15 cellular contexts compared by ENCODE assay signal in genomic region chr5:110063640-110064592, GRCh38.
DNase-seq lines count a peak whose midpoint lies in the region; ATAC-seq and TF ChIP-seq lines count a peak whose summit lies in the region.
"Had no signal": no experiment of that assay in that cellular context is flagged by ENCODE, and none has a peak within 500 bp of the region (broad histone marks: within the 10 kb centered on the region; RNA-seq: fewer than 3 reads in every experiment).

No MANE protein-coding gene starts in this region.

- peak overlapping the region; percentile 57 for H2BK120ac ChIP-seq in mesenchymal stem cell (ENCODE audit: low read depth, low read length)

- no peak overlapping the region for H3K4ac ChIP-seq in mesenchymal stem cell (ENCODE audit: low read depth in 1 of 2, low read length in 2 of 2)

- no peak overlapping the region for H4K91ac ChIP-seq in mesenchymal stem cell (ENCODE audit: low read length)

- intact Hi-C loops in Right ventricle myocardium inferior (cut with DNase I), result no loop called here

- 75% methylated on average over 7 of the region's 7 CpGs for WGBS in mesenchymal stem cell

- H3K9me3 ChIP-seq in Loucy (ENCODE audit: insufficient read depth, low read depth, low read length), result no peaks in the 10 kb centered on the region
- peaks cover 8% of the 10 kb centered on the region for H3K9me3 ChIP-seq in mesenchymal stem cell (ENCODE audit: control insufficient read depth, low read length)
- H3K9me3 ChIP-seq: thyroid gland had no signal

- H3K4me1 ChIP-seq in Loucy (ENCODE audit: insufficient read depth, low read length, poor library complexity, severe bottlenecking) (peaks cover 19% of the 10 kb centered on the region), mesenchymal stem cell (ENCODE audit: control insufficient read depth, insufficient read depth, low read depth, low read length) (no peaks in the 10 kb centered on the region)
- H3K4me1 ChIP-seq: heart left ventricle, thyroid gland had no signal

- no peak overlapping the region for H3K18ac ChIP-seq in mesenchymal stem cell (ENCODE audit: low read depth in 1 of 2, low read length in 2 of 2)

- H3K9me2 ChIP-seq in Loucy (replicated peaks; ENCODE audit: low read depth, low read length), result no peaks in the 10 kb centered on the region

- H3K36me3 ChIP-seq in Loucy (ENCODE audit: insufficient read depth, low read length) (no peaks in the 10 kb centered on the region), brain microvascular endothelial cell (replicated peaks) (no peaks in the 10 kb centered on the region), mesenchymal stem cell (ENCODE audit: control insufficient read depth in 1 of 2, insufficient read depth in 2 of 2, low read depth in 1 of 2, low read length in 2 of 2) (no peaks in the 10 kb centered on the region)
- H3K36me3 ChIP-seq: heart left ventricle, thyroid gland had no signal

- DNase-seq in COLO829 (ENCODE audit: low spot score) (peak; percentile 8), brain microvascular endothelial cell (peak; percentile 21), mesenchymal stem cell (peak; percentile 54), Right ventricle myocardium inferior (ENCODE audit: missing footprints) (no peak), NCI-H1417 (lab: John Stamatoyannopoulos, UW) (no peak)
- DNase-seq: activated gamma-delta T cell, heart left ventricle, HFFc6, KBM-7, left cardiac atrium, NCI-H1436 treated with DMSO at 0.1 percent for 48 hours had no signal

- H3K4me2 ChIP-seq in Loucy (ENCODE audit: low read depth, low read length, poor library complexity, severe bottlenecking) (peak overlapping the region; percentile 56), mesenchymal stem cell (ENCODE audit: low read length, poor library complexity, severe bottlenecking) (no peak overlapping the region)

- no peak overlapping the region for H3K9ac ChIP-seq in Loucy (ENCODE audit: low read depth, low read length, poor library complexity, severe bottlenecking)
- no peak overlapping the region for H3K9ac ChIP-seq in mesenchymal stem cell (ENCODE audit: low read length)

- H2BK15ac ChIP-seq in mesenchymal stem cell (ENCODE audit: low read depth, poor library complexity, severe bottlenecking), result no peak overlapping the region

- H4K8ac ChIP-seq in mesenchymal stem cell (ENCODE audit: low read length), result no peak overlapping the region

- H4K20me1 ChIP-seq in Loucy (ENCODE audit: insufficient read depth, low read length, poor library complexity, severe bottlenecking), result no peaks in the 10 kb centered on the region

- H2AK5ac ChIP-seq in mesenchymal stem cell (ENCODE audit: low read length, severe bottlenecking), result no peak overlapping the region

- no peak overlapping the region for H2BK5ac ChIP-seq in mesenchymal stem cell (ENCODE audit: low read depth, low read length, poor library complexity, severe bottlenecking)

- H3K79me2 ChIP-seq in Loucy (ENCODE audit: insufficient read depth, low read length), result no peaks in the 10 kb centered on the region

- H3F3A ChIP-seq in Loucy (ENCODE audit: low read depth), result no peaks in the 10 kb centered on the region

- in situ Hi-C loops in brain microvascular endothelial cell (cut with HindIII; ENCODE audit: low pct_ligation_motif_present, low sequenced_read_pairs), result no loop called here

- H3K23ac ChIP-seq in mesenchymal stem cell (ENCODE audit: low read length in 2 of 2), result no peak overlapping the region

- peak overlapping the region; percentile 43 for H3K4me3 ChIP-seq in Loucy (ENCODE audit: low read length, poor library complexity, severe bottlenecking)
- no peak overlapping the region for H3K4me3 ChIP-seq in brain microvascular endothelial cell (ENCODE audit: low read depth, low read length)
- H3K4me3 ChIP-seq in mesenchymal stem cell (ENCODE audit: insufficient read depth in 1 of 2, low read depth in 1 of 2, low read length in 2 of 2), result no peak overlapping the region
- H3K4me3 ChIP-seq: GM12878, heart left ventricle, thyroid gland had no signal

- TF ChIP-seq CTCF in Loucy (conservative IDR thresholded peaks at IDR 0.05; ENCODE audit: low read length), result no peak
- TF ChIP-seq CTCF in brain microvascular endothelial cell (IDR thresholded peaks at IDR 0.05; ENCODE audit: low read depth, low read length, missing control alignments), result no peak

- no peak overlapping the region for H3K14ac ChIP-seq in mesenchymal stem cell (ENCODE audit: low read length in 2 of 2)

- H3K27me3 ChIP-seq in Loucy (ENCODE audit: insufficient read depth, low read length, poor library complexity, severe bottlenecking) (no peaks in the 10 kb centered on the region), brain microvascular endothelial cell (replicated peaks) (no peaks in the 10 kb centered on the region), mesenchymal stem cell (ENCODE audit: control insufficient read depth in 1 of 2, insufficient read depth in 1 of 2, low read length in 2 of 2) (no peaks in the 10 kb centered on the region)
- H3K27me3 ChIP-seq: heart left ventricle, thyroid gland had no signal

- H3K27ac ChIP-seq in brain microvascular endothelial cell (no peak overlapping the region), mesenchymal stem cell (ENCODE audit: low read length, poor library complexity, severe bottlenecking) (no peak overlapping the region)
- H3K27ac ChIP-seq: heart left ventricle, thyroid gland had no signal

- H2AFZ ChIP-seq in Loucy (ENCODE audit: low read length), result no peak overlapping the region
- no peak overlapping the region for H2AFZ ChIP-seq in mesenchymal stem cell (ENCODE audit: low read depth, low read length)

- no peak for ATAC-seq in Right ventricle myocardium inferior
- ATAC-seq in HG03378 (IDR thresholded peaks at IDR 0.05; ENCODE audit: unreplicated experiment), result no peak
- ATAC-seq: GM12878, heart left ventricle, left cardiac atrium had no signal

- H2BK12ac ChIP-seq in mesenchymal stem cell (ENCODE audit: low read length in 2 of 2), result no peak overlapping the region

- H3K79me1 ChIP-seq in mesenchymal stem cell (replicated peaks; ENCODE audit: low read length, poor library complexity, severe bottlenecking), result no peaks in the 10 kb centered on the region

Comparison
In these comparisons a context has a peak if more than half of its experiments do, and no peak if none do; other contexts are left out.
1. DNase-seq: peak in COLO829 (single experiment), brain microvascular endothelial cell (single experiment) and mesenchymal stem cell (single experiment); none in Right ventricle myocardium inferior (single experiment) and NCI-H1417 (0 of 3).